In genomic region chr1:210412240-210412639, GRCh38 we compare ENCODE assay signal across 27 cellular contexts.
"Had no signal": no experiment of that assay in that cellular context is flagged by ENCODE, and none has a peak within 500 bp of the region (broad histone marks: within the 10 kb centered on the region; RNA-seq: fewer than 3 reads in every experiment).

No MANE protein-coding gene starts in this region.

- H3K27me3 ChIP-seq: ovary, right atrium auricular region, right lobe of liver, suprapubic skin, tibial artery, upper lobe of right lung had no signal

- H3K4me3 ChIP-seq: left ventricle myocardium inferior, lung, ovary, right atrium auricular region, right lobe of liver, skin epidermis, suprapubic skin, thoracic aorta, tibial artery, upper lobe of right lung had no signal

- H3K9me3 ChIP-seq: ovary, right atrium auricular region, right lobe of liver, suprapubic skin, thoracic aorta, tibial artery, upper lobe of right lung had no signal

- FAIRE-seq: islet of Langerhans, kidney, urothelium cell line had no signal

- H3K36me3 ChIP-seq: ovary, right atrium auricular region, right lobe of liver, suprapubic skin, thoracic aorta, tibial artery, upper lobe of right lung had no signal

- H3K27ac Mint-ChIP-seq: immature natural killer cell; mesothelial cell of epicardium; naive thymus-derived CD4-positive, alpha-beta T cell; natural killer cell treated with Interleukin-12 subunit alpha and Interleukin-12 subunit beta and Interleukin-15 and Interleukin-18, amount 100 ng/mL, for 72 hours; progenitor cell of endocrine pancreas; stimulated activated naive CD8-positive, alpha-beta T cell treated with anti-CD3 and anti-CD28 coated beads, Interleukin-15, Interleukin-2, amounts not matched to agents 100 ng/mL and 50 ng/mL, for 24 hours had no signal

- H3K9me3 Mint-ChIP-seq: immature natural killer cell; naive thymus-derived CD4-positive, alpha-beta T cell; natural killer cell treated with Interleukin-12 subunit alpha and Interleukin-12 subunit beta and Interleukin-15 and Interleukin-18, amount 100 ng/mL, for 72 hours; stimulated activated naive CD8-positive, alpha-beta T cell treated with anti-CD3 and anti-CD28 coated beads, Interleukin-15, Interleukin-2, amounts not matched to agents 100 ng/mL and 50 ng/mL, for 24 hours had no signal

- ATAC-seq: naive thymus-derived CD4-positive, alpha-beta T cell; natural killer cell treated with Interleukin-12 subunit alpha and Interleukin-12 subunit beta and Interleukin-15 and Interleukin-18, amount 100 ng/mL, for 72 hours; upper lobe of right lung had no signal

- H3K4me1 Mint-ChIP-seq: immature natural killer cell, mesothelial cell of epicardium had no signal

- H3K27me3 Mint-ChIP-seq: natural killer cell treated with Interleukin-12 subunit alpha and Interleukin-12 subunit beta and Interleukin-15 and Interleukin-18, amount 100 ng/mL, for 72 hours; progenitor cell of endocrine pancreas; stimulated activated naive CD8-positive, alpha-beta T cell treated with anti-CD3 and anti-CD28 coated beads, Interleukin-15, Interleukin-2, amounts not matched to agents 100 ng/mL and 50 ng/mL, for 24 hours had no signal

- H3K27ac ChIP-seq: left ventricle myocardium inferior, ovary, right atrium auricular region, right lobe of liver, skin epidermis, suprapubic skin, thoracic aorta, tibial artery, upper lobe of right lung had no signal

- DNase-seq: hypothalamus; immature natural killer cell; kidney; left ventricle myocardium inferior; mesendoderm; naive thymus-derived CD4-positive, alpha-beta T cell; ovary; right lobe of liver; stimulated activated CD4-positive, alpha-beta T cell treated with anti-CD3 and anti-CD28 coated beads, Interleukin-12 subunit alpha, Interleukin-12 subunit beta, amount 100 ng/mL, for 4 hours; stimulated activated CD4-positive, alpha-beta T cell treated with anti-CD3 and anti-CD28 coated beads, Interleukin-15, amount 100 ng/mL, for 24 hours; stimulated activated CD4-positive, alpha-beta T cell treated with anti-CD3 and anti-CD28 coated beads, Interleukin-2, amount 100 ng/mL, for 24 hours; stimulated activated CD4-positive, alpha-beta T cell treated with anti-CD3 and anti-CD28 coated beads, Interleukin-4, amount 100 ng/mL, for 1 hour; stimulated activated naive CD4-positive, alpha-beta T cell; tibial artery; trophoblast cell; upper lobe of right lung had no signal

- H3K4me3 Mint-ChIP-seq: immature natural killer cell; mesothelial cell of epicardium; naive thymus-derived CD4-positive, alpha-beta T cell; natural killer cell treated with Interleukin-12 subunit alpha and Interleukin-12 subunit beta and Interleukin-15 and Interleukin-18, amount 100 ng/mL, for 72 hours; stimulated activated naive CD8-positive, alpha-beta T cell treated with anti-CD3 and anti-CD28 coated beads, Interleukin-15, Interleukin-2, amounts not matched to agents 100 ng/mL and 50 ng/mL, for 24 hours had no signal

- H3K36me3 Mint-ChIP-seq: immature natural killer cell; natural killer cell treated with Interleukin-12 subunit alpha and Interleukin-12 subunit beta and Interleukin-15 and Interleukin-18, amount 100 ng/mL, for 72 hours had no signal

- H3K4me1 ChIP-seq: left ventricle myocardium inferior, right atrium auricular region, right lobe of liver, suprapubic skin, tibial artery, upper lobe of right lung had no signal
